22 cellular contexts compared by ENCODE assay signal in the genomic region with DNA sequence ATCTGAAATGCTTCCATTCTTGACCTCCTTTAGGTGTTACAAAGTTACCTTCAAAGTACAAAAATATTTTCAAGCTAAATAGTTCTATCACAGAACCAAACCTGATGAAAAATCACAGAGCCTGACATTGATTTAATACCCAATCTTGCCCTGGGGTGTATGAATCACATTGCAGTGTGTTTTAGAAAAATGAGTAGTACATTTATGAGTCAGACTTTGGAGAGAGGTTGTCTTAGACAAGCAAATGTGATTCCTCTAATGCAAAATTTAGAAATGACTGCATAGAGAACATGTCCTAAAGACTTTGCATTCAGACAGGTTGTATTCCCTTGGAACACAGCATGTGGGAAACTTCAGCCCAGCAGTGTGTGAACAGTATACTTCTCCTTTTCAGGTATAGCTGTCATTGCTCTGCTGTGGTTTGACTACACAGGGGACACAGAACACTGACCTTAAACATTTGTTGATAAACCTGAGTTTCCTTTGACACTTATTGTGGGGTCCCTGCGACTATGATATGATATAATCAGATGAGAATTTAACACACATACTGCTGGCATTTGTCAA.
DNase-seq lines count a peak whose midpoint lies in the region; ATAC-seq, FAIRE-seq and TF ChIP-seq lines count a peak whose summit lies in the region.
"Had no signal": no experiment of that assay in that cellular context is flagged by ENCODE, and none has a peak within 500 bp of the region (broad histone marks: within the 10 kb centered on the region; RNA-seq: fewer than 3 reads in every experiment).

No MANE protein-coding gene starts in this region.

- ATAC-seq in HG03521 (IDR thresholded peaks at IDR 0.05; ENCODE audit: unreplicated experiment): no peak
- ATAC-seq in right cardiac atrium: no peak
- no peak for ATAC-seq in GM19328 (IDR thresholded peaks at IDR 0.05; ENCODE audit: unreplicated experiment)
- ATAC-seq: GM12878, HepG2, left lobe of liver had no signal

- H3K27me3 ChIP-seq in right cardiac atrium (ENCODE audit: control insufficient read depth, insufficient read depth): no peaks in the 10 kb centered on the region
- H3K27me3 ChIP-seq: suprapubic skin had no signal

- no peak overlapping the region for H3K27ac ChIP-seq in right cardiac atrium (ENCODE audit: low read length)
- H3K27ac ChIP-seq: suprapubic skin had no signal

- peak; percentile 29 for DNase-seq in HTR-8/SVneo (ENCODE audit: insufficient read length, low spot score)
- DNase-seq in amniotic stem cell (lab: John Stamatoyannopoulos, UW): peak; percentile 44
- DNase-seq in fibroblast of pulmonary artery (ENCODE audit: low read depth): peak; percentile 41
- peak; percentile 19 for DNase-seq in renal cortical epithelial cell (ENCODE audit: low read depth)
- no peak for DNase-seq in NCI-H1092 treated with DMSO at 0.1 percent for 48 hours (lab: John Stamatoyannopoulos, UW)
- no peak for DNase-seq in right cardiac atrium
- DNase-seq: activated CD4-positive, alpha-beta T cell treated with anti-CD3 and anti-CD28 coated beads, Interleukin-2, amount 10 ng/mL, durations not matched to agents 7 days and 5 days; activated naive CD4-positive, alpha-beta T cell; NCI-H1930; NCI-H446 treated with DMSO at 0.1 percent for 48 hours; occipital lobe; stimulated activated CD4-positive, alpha-beta T cell treated with anti-CD3 and anti-CD28 coated beads, Interleukin-4, amount 100 ng/mL, for 4 hours; stimulated activated CD8-positive, alpha-beta memory T cell treated with anti-CD3 and anti-CD28 coated beads, Interleukin-4, amount 100 ng/mL, for 48 hours; T1000 had no signal

- H3K9me3 ChIP-seq in right cardiac atrium (ENCODE audit: control insufficient read depth, low read length): no peaks in the 10 kb centered on the region

- TF ChIP-seq CTCF in fibroblast of pulmonary artery (IDR thresholded peaks at IDR 0.05; ENCODE audit: low read length, missing control alignments): no peak

- no peak overlapping the region for H3K4me3 ChIP-seq in fibroblast of pulmonary artery (replicated peaks; ENCODE audit: low read depth, low read length)
- no peak overlapping the region for H3K4me3 ChIP-seq in right cardiac atrium (ENCODE audit: low read length)
- H3K4me3 ChIP-seq: GM12878, suprapubic skin had no signal

- 21% methylated on average over 1 of the region's 1 CpG for WGBS in right cardiac atrium

- intact Hi-C loops in right cardiac atrium (cut with DNase I): no loop called here

- FAIRE-seq in HTR-8/SVneo (lab: Jason Lieb, UNC): peak; percentile 63
- FAIRE-seq: D721Med, G401.6, GM12878, HepG2 had no signal

- H3K4me1 ChIP-seq in right cardiac atrium (ENCODE audit: control insufficient read depth, insufficient read depth, low read length): no peaks in the 10 kb centered on the region
- H3K4me1 ChIP-seq: suprapubic skin had no signal

Comparison
In these comparisons a context has a peak if more than half of its experiments do, and no peak if none do; other contexts are left out.
1. DNase-seq: peak in HTR-8/SVneo (single experiment), amniotic stem cell (single experiment), fibroblast of pulmonary artery (single experiment) and renal cortical epithelial cell (single experiment); none in NCI-H1092 treated with DMSO at 0.1 percent for 48 hours (single experiment) and right cardiac atrium (0 of 3).